Comparison of ENCODE assay signal across 38 cellular contexts in the genomic region with DNA sequence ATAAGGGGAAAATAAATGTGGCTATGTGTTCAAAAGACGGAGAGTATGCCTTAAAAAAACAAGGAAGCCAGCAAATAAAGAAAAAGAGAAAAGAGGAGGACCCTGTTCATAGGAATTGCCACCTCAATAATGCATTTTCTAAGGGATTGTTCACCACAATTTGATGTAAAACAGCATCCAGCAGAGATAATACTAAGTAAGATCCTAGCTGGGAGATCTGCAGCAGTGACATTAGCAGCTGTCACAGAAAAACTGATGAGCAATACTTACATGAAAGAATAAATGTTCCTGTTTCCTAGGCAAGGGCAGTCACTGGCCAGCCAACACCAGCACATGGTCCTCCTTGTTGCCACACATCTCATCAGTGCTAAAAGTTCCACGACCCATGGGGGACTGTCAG.
"Had no signal": no experiment of that assay in that cellular context is flagged by ENCODE, and none has a peak within 500 bp of the region (broad histone marks: within the 10 kb centered on the region; RNA-seq: fewer than 3 reads in every experiment).

No MANE protein-coding gene starts in this region.

- H3K36me3 Mint-ChIP-seq: activated naive CD4-positive, alpha-beta T cell treated with anti-CD3 and anti-CD28 coated beads, Interleukin-2, amount 10 ng/mL, durations not matched to agents 7 days and 5 days; activated naive CD4-positive, alpha-beta T cell treated with anti-CD3 and anti-CD28 coated beads, Interleukin-2, amount 50 U/mL, for 24 hours; activated naive CD8-positive, alpha-beta T cell; activated naive CD8-positive, alpha-beta T cell treated with anti-CD3 and anti-CD28 coated beads for 36 hours; activated naive CD8-positive, alpha-beta T cell treated with anti-CD3 and anti-CD28 coated beads, Interleukin-2, amount 10 ng/mL, durations not matched to agents 7 days and 5 days; brain had no signal

- H3K36me3 ChIP-seq: adrenal gland, ascending aorta, brain microvascular endothelial cell, breast epithelium, cardiac muscle cell had no signal

- H3K4me3 ChIP-seq: adrenal gland, ascending aorta, body of pancreas, breast epithelium, cardiac muscle cell had no signal

- H3K27ac Mint-ChIP-seq: activated naive CD4-positive, alpha-beta T cell treated with anti-CD3 and anti-CD28 coated beads for 36 hours; activated naive CD4-positive, alpha-beta T cell treated with anti-CD3 and anti-CD28 coated beads, Interleukin-2, amount 10 ng/mL, durations not matched to agents 7 days and 5 days; activated naive CD4-positive, alpha-beta T cell treated with anti-CD3 and anti-CD28 coated beads, Interleukin-2, amount 50 U/mL, for 24 hours; activated naive CD8-positive, alpha-beta T cell; activated naive CD8-positive, alpha-beta T cell treated with anti-CD3 and anti-CD28 coated beads for 36 hours; activated naive CD8-positive, alpha-beta T cell treated with anti-CD3 and anti-CD28 coated beads, Interleukin-2, amount 10 ng/mL, durations not matched to agents 7 days and 5 days; activated naive CD8-positive, alpha-beta T cell treated with anti-CD3 and anti-CD28 coated beads, Interleukin-2, amount 50 U/mL, for 24 hours; activated T-cell treated with anti-CD3 and anti-CD28 coated beads, Interleukin-2, amount 50 U/mL, for 24 hours; activated T-cell treated with anti-CD3 and anti-CD28 coated beads, Interleukin-2, amount 50 U/mL, for 72 hours; activated T-helper 1 cell treated with anti-CD3 and anti-CD28 coated beads, Interleukin-12 subunit alpha, Interleukin-12 subunit beta, Interleukin-2, Interleukin-4 antibody, amounts not matched to agents 30 ng/mL and 10 ng/mL and 1 ng/mL, durations not matched to agents 14 hours and 24 hours and 36 hours; activated T-helper 17 cell treated with anti-CD3 and anti-CD28 coated beads, Interleukin-2, amount 50 U/mL, for 72 hours; activated T-helper 2 cell treated with anti-CD3 and anti-CD28 coated beads, Interferon-gamma antibody, Interleukin-2, Interleukin-4, amounts not matched to agents 10 μg/mL and 5 μg/mL and 100 μg/mL, durations not matched to agents 14 hours and 24 hours and 36 hours; brain had no signal

- H3K9me3 Mint-ChIP-seq: activated naive CD4-positive, alpha-beta T cell treated with anti-CD3 and anti-CD28 coated beads for 36 hours; activated naive CD4-positive, alpha-beta T cell treated with anti-CD3 and anti-CD28 coated beads, Interleukin-2, amount 50 U/mL, for 24 hours; activated naive CD8-positive, alpha-beta T cell treated with anti-CD3 and anti-CD28 coated beads, Interleukin-2, amount 50 U/mL, for 24 hours; activated T-cell treated with anti-CD3 and anti-CD28 coated beads, Interleukin-2, amount 50 U/mL, for 24 hours; activated T-cell treated with anti-CD3 and anti-CD28 coated beads, Interleukin-2, amount 50 U/mL, for 72 hours; activated T-helper 1 cell treated with anti-CD3 and anti-CD28 coated beads, Interleukin-12 subunit alpha, Interleukin-12 subunit beta, Interleukin-2, Interleukin-4 antibody, amounts not matched to agents 30 ng/mL and 10 ng/mL and 1 ng/mL, durations not matched to agents 14 hours and 24 hours and 36 hours; activated T-helper 2 cell treated with anti-CD3 and anti-CD28 coated beads, Interferon-gamma antibody, Interleukin-2, Interleukin-4, amounts not matched to agents 10 μg/mL and 5 μg/mL and 100 μg/mL, durations not matched to agents 14 hours and 24 hours and 36 hours had no signal

- H3K9me3 ChIP-seq: adrenal gland, ascending aorta, body of pancreas, breast epithelium had no signal

- H3K27me3 ChIP-seq: adrenal gland, ascending aorta, body of pancreas, brain microvascular endothelial cell, cardiac muscle cell had no signal

- DNase-seq: activated effector memory CD4-positive, alpha-beta T cell treated with anti-CD3 and anti-CD28 coated beads, Interleukin-2, amount 50 U/mL, for 16 hours; activated effector memory CD4-positive, alpha-beta T cell treated with Interleukin-2 at 50 U/mL for 16 hours; activated gamma-delta T cell; activated gamma-delta T cell treated with Interleukin-2 at 50 U/mL for 16 hours; activated naive CD4-positive, alpha-beta T cell; activated naive CD4-positive, alpha-beta T cell treated with anti-CD3 and anti-CD28 coated beads for 36 hours; activated naive CD4-positive, alpha-beta T cell treated with anti-CD3 and anti-CD28 coated beads, Interleukin-2, amount 10 ng/mL, durations not matched to agents 7 days and 5 days; activated naive CD4-positive, alpha-beta T cell treated with anti-CD3 and anti-CD28 coated beads, Interleukin-2, amount 50 U/mL, for 16 hours; activated naive CD4-positive, alpha-beta T cell treated with Interleukin-2 at 50 U/mL for 16 hours; activated naive CD8-positive, alpha-beta T cell treated with anti-CD3 and anti-CD28 coated beads for 36 hours; activated naive CD8-positive, alpha-beta T cell treated with anti-CD3 and anti-CD28 coated beads, Interleukin-2, amount 10 ng/mL, durations not matched to agents 7 days and 5 days; activated naive CD8-positive, alpha-beta T cell treated with anti-CD3 and anti-CD28 coated beads, Interleukin-2, amount 50 U/mL, for 24 hours; activated T-cell treated with anti-CD3 and anti-CD28 coated beads for 4 hours; activated T-cell treated with anti-CD3 and anti-CD28 coated beads, Interleukin-2, amount 50 U/mL, for 1 hour; activated T-cell treated with anti-CD3 and anti-CD28 coated beads, Interleukin-2, amount 50 U/mL, for 24 hours; activated T-cell treated with anti-CD3 and anti-CD28 coated beads, Interleukin-2, amount 50 U/mL, for 4 hours; activated T-cell treated with anti-CD3 and anti-CD28 coated beads, Interleukin-2, amount 50 U/mL, for 48 hours; activated T-cell treated with anti-CD3 and anti-CD28 coated beads, Interleukin-2, amount 50 U/mL, for 72 hours; adrenal gland; amniotic stem cell; amygdala; anterior cingulate cortex; aorta; body of pancreas; brain microvascular endothelial cell; caudate nucleus; central memory CD4-positive, alpha-beta T cell; cerebellar nuclear complex had no signal

- ATAC-seq: activated naive CD8-positive, alpha-beta T cell treated with anti-CD3 and anti-CD28 coated beads, Interleukin-2, amount 50 U/mL, for 24 hours; activated T-cell treated with anti-CD3 and anti-CD28 coated beads, Interleukin-2, amount 50 U/mL, for 4 hours; activated T-cell treated with anti-CD3 and anti-CD28 coated beads, Interleukin-2, amount 50 U/mL, for 72 hours; activated T-helper 17 cell treated with anti-CD3 and anti-CD28 coated beads, Interleukin-2, amount 50 U/mL, for 72 hours; body of pancreas had no signal

- H3K4me3 Mint-ChIP-seq: activated naive CD4-positive, alpha-beta T cell treated with anti-CD3 and anti-CD28 coated beads for 36 hours; activated naive CD4-positive, alpha-beta T cell treated with anti-CD3 and anti-CD28 coated beads, Interleukin-2, amount 10 ng/mL, durations not matched to agents 7 days and 5 days; activated naive CD4-positive, alpha-beta T cell treated with anti-CD3 and anti-CD28 coated beads, Interleukin-2, amount 50 U/mL, for 24 hours; activated naive CD8-positive, alpha-beta T cell; activated naive CD8-positive, alpha-beta T cell treated with anti-CD3 and anti-CD28 coated beads for 36 hours; activated naive CD8-positive, alpha-beta T cell treated with anti-CD3 and anti-CD28 coated beads, Interleukin-2, amount 10 ng/mL, durations not matched to agents 7 days and 5 days; activated naive CD8-positive, alpha-beta T cell treated with anti-CD3 and anti-CD28 coated beads, Interleukin-2, amount 50 U/mL, for 24 hours; activated T-cell treated with anti-CD3 and anti-CD28 coated beads, Interleukin-2, amount 50 U/mL, for 24 hours; activated T-cell treated with anti-CD3 and anti-CD28 coated beads, Interleukin-2, amount 50 U/mL, for 4 hours; activated T-cell treated with anti-CD3 and anti-CD28 coated beads, Interleukin-2, amount 50 U/mL, for 72 hours; activated T-helper 1 cell treated with anti-CD3 and anti-CD28 coated beads, Interleukin-12 subunit alpha, Interleukin-12 subunit beta, Interleukin-2, Interleukin-4 antibody, amounts not matched to agents 30 ng/mL and 10 ng/mL and 1 ng/mL, durations not matched to agents 14 hours and 24 hours and 36 hours; activated T-helper 17 cell treated with anti-CD3 and anti-CD28 coated beads, Interleukin-2, amount 50 U/mL, for 72 hours; brain; central memory CD8-positive, alpha-beta T cell had no signal

- H3K4me1 Mint-ChIP-seq: activated naive CD4-positive, alpha-beta T cell treated with anti-CD3 and anti-CD28 coated beads, Interleukin-2, amount 10 ng/mL, durations not matched to agents 7 days and 5 days; activated naive CD4-positive, alpha-beta T cell treated with anti-CD3 and anti-CD28 coated beads, Interleukin-2, amount 50 U/mL, for 24 hours; activated naive CD8-positive, alpha-beta T cell treated with anti-CD3 and anti-CD28 coated beads for 36 hours; activated naive CD8-positive, alpha-beta T cell treated with anti-CD3 and anti-CD28 coated beads, Interleukin-2, amount 10 ng/mL, durations not matched to agents 7 days and 5 days; activated naive CD8-positive, alpha-beta T cell treated with anti-CD3 and anti-CD28 coated beads, Interleukin-2, amount 50 U/mL, for 24 hours; activated T-helper 17 cell treated with anti-CD3 and anti-CD28 coated beads, Interleukin-2, amount 50 U/mL, for 72 hours; central memory CD8-positive, alpha-beta T cell had no signal

- H3K27me3 Mint-ChIP-seq: activated naive CD4-positive, alpha-beta T cell treated with anti-CD3 and anti-CD28 coated beads, Interleukin-2, amount 10 ng/mL, durations not matched to agents 7 days and 5 days; activated naive CD4-positive, alpha-beta T cell treated with anti-CD3 and anti-CD28 coated beads, Interleukin-2, amount 50 U/mL, for 24 hours; activated naive CD8-positive, alpha-beta T cell; activated naive CD8-positive, alpha-beta T cell treated with anti-CD3 and anti-CD28 coated beads for 36 hours; activated naive CD8-positive, alpha-beta T cell treated with anti-CD3 and anti-CD28 coated beads, Interleukin-2, amount 10 ng/mL, durations not matched to agents 7 days and 5 days; activated T-cell treated with anti-CD3 and anti-CD28 coated beads, Interleukin-2, amount 50 U/mL, for 24 hours; activated T-helper 17 cell treated with anti-CD3 and anti-CD28 coated beads, Interleukin-2, amount 50 U/mL, for 72 hours; brain; central memory CD8-positive, alpha-beta T cell had no signal

- H3K27ac ChIP-seq: adrenal gland, ascending aorta, body of pancreas, brain microvascular endothelial cell, breast epithelium, cardiac muscle cell had no signal

- H3K4me1 ChIP-seq: adrenal gland, ascending aorta, body of pancreas, breast epithelium had no signal
